Comparison of ENCODE assay signal across 36 cellular contexts in the genomic region with DNA sequence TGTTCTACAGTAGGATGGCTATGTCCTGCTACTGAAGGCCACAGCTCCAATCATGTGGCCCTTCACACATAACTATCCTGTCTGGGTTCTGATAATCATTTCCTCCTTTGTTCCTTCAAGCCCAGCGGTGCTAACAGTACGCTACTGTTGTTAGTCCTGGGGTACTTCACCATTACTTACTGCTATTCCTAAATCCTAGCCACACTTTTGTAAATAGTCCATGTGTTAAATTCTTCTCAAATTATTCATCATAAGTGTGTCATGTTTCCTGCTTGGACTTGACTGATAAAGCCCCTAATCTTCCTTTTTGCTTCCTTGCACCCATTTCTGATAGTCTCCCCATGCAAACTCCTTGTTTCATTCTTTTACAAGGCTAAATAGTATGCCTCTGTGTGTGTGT.
DNase-seq lines count a peak whose midpoint lies in the region; ATAC-seq, FAIRE-seq and TF ChIP-seq lines count a peak whose summit lies in the region.
"Had no signal": no experiment of that assay in that cellular context is flagged by ENCODE, and none has a peak within 500 bp of the region (broad histone marks: within the 10 kb centered on the region; RNA-seq: fewer than 3 reads in every experiment).

No MANE protein-coding gene starts in this region.

- no peaks in the 10 kb centered on the region for H3K36me3 ChIP-seq in astrocyte (ENCODE audit: insufficient read depth, low read length)
- H3K36me3 ChIP-seq in bronchial epithelial cell (ENCODE audit: control insufficient read depth, insufficient read depth, low read length) = no peaks in the 10 kb centered on the region
- H3K36me3 ChIP-seq: BE2C; BLaER1; BLaER1 treated with 17β-estradiol and CSF1 and Interleukin-3, amounts not matched to agents 10 nM and 100 nM had no signal

- H3K4me3 ChIP-seq in astrocyte (ENCODE audit: insufficient read depth, low read depth, low read length) (no peak overlapping the region), bronchial epithelial cell (ENCODE audit: low read depth, low read length) (no peak overlapping the region)
- H3K4me3 ChIP-seq: A549; BLaER1; BLaER1 treated with 17β-estradiol and CSF1 and Interleukin-3, amounts not matched to agents 10 nM and 100 nM had no signal

- no peak overlapping the region for H3K4me2 ChIP-seq in astrocyte (ENCODE audit: low read length)
- H3K4me2 ChIP-seq: A549; BLaER1; BLaER1 treated with 17β-estradiol and CSF1 and Interleukin-3, amounts not matched to agents 10 nM and 100 nM had no signal

- H3K4me1 Mint-ChIP-seq in astrocyte (ENCODE audit: low read depth, unreplicated experiment) = no peaks in the 10 kb centered on the region
- no peaks in the 10 kb centered on the region for H3K4me1 Mint-ChIP-seq in activated naive CD8-positive, alpha-beta T cell treated with anti-CD3 and anti-CD28 coated beads, Interleukin-2, amount 50 U/mL, for 24 hours
- H3K4me1 Mint-ChIP-seq in stimulated activated effector memory CD8-positive, alpha-beta T cell treated with anti-CD3 and anti-CD28 coated beads, Interleukin-12 subunit alpha, Interleukin-12 subunit beta, amount 100 ng/mL, for 72 hours = no peaks in the 10 kb centered on the region
- H3K4me1 Mint-ChIP-seq: B cell; CD14-positive monocyte; CD4-positive, alpha-beta memory T cell; CD4-positive, CD25-positive, alpha-beta regulatory T cell; CD8-positive, alpha-beta memory T cell had no signal

- H3K4me3 Mint-ChIP-seq in astrocyte (ENCODE audit: unreplicated experiment) = no peak overlapping the region
- H3K4me3 Mint-ChIP-seq in activated naive CD8-positive, alpha-beta T cell treated with anti-CD3 and anti-CD28 coated beads, Interleukin-2, amount 50 U/mL, for 24 hours = no peak overlapping the region
- H3K4me3 Mint-ChIP-seq in stimulated activated effector memory CD8-positive, alpha-beta T cell treated with anti-CD3 and anti-CD28 coated beads, Interleukin-12 subunit alpha, Interleukin-12 subunit beta, amount 100 ng/mL, for 72 hours = no peak overlapping the region
- H3K4me3 Mint-ChIP-seq: B cell; CD14-positive monocyte; CD4-positive, alpha-beta memory T cell; CD4-positive, alpha-beta T cell; CD4-positive, CD25-positive, alpha-beta regulatory T cell; CD8-positive, alpha-beta memory T cell; CD8-positive, alpha-beta T cell had no signal

- H4K20me1 ChIP-seq in astrocyte (ENCODE audit: insufficient read depth, low read length) = no peaks in the 10 kb centered on the region
- H4K20me1 ChIP-seq: BLaER1; BLaER1 treated with 17β-estradiol and CSF1 and Interleukin-3, amounts not matched to agents 10 nM and 100 nM had no signal

- no peaks in the 10 kb centered on the region for H3K9me3 ChIP-seq in astrocyte (ENCODE audit: insufficient read depth, low read depth, low read length)
- H3K9me3 ChIP-seq: A549, BE2C, Caco-2 had no signal

- H3K27ac Mint-ChIP-seq in astrocyte (ENCODE audit: unreplicated experiment) = no peak overlapping the region
- H3K27ac Mint-ChIP-seq in activated naive CD8-positive, alpha-beta T cell treated with anti-CD3 and anti-CD28 coated beads, Interleukin-2, amount 50 U/mL, for 24 hours = no peak overlapping the region
- no peak overlapping the region for H3K27ac Mint-ChIP-seq in stimulated activated effector memory CD8-positive, alpha-beta T cell treated with anti-CD3 and anti-CD28 coated beads, Interleukin-12 subunit alpha, Interleukin-12 subunit beta, amount 100 ng/mL, for 72 hours
- H3K27ac Mint-ChIP-seq: B cell; CD14-positive monocyte; CD4-positive, alpha-beta memory T cell; CD4-positive, alpha-beta T cell; CD4-positive, CD25-positive, alpha-beta regulatory T cell; CD8-positive, alpha-beta memory T cell; CD8-positive, alpha-beta T cell had no signal

- no peak overlapping the region for H3K9ac ChIP-seq in astrocyte (ENCODE audit: low read length)
- H3K9ac ChIP-seq: BLaER1; BLaER1 treated with 17β-estradiol and CSF1 and Interleukin-3, amounts not matched to agents 10 nM and 100 nM had no signal

- no peak overlapping the region for H3K27ac ChIP-seq in astrocyte (ENCODE audit: low read depth, low read length)
- H3K27ac ChIP-seq: 22Rv1; A549; BLaER1; BLaER1 treated with 17β-estradiol and CSF1 and Interleukin-3, amounts not matched to agents 10 nM and 100 nM; C4-2B had no signal

- no peaks in the 10 kb centered on the region for H3K27me3 ChIP-seq in astrocyte (ENCODE audit: insufficient read depth, low read length)
- no peaks in the 10 kb centered on the region for H3K27me3 ChIP-seq in bronchial epithelial cell (ENCODE audit: control insufficient read depth, insufficient read depth, low read length)
- H3K27me3 ChIP-seq: BE2C had no signal

- TF ChIP-seq CTCF in astrocyte (IDR thresholded peaks at IDR 0.05; ENCODE audit: insufficient read depth, low read depth, low read length) (no peak), bronchial epithelial cell (IDR thresholded peaks at IDR 0.05; ENCODE audit: insufficient read depth, low read length, severe bottlenecking) (no peak)

- DNase-seq in HT1080 (ENCODE audit: low read depth) (peak; percentile 55), astrocyte (ENCODE audit: low read depth) (no peak), bronchial epithelial cell (ENCODE audit: low read depth) (peak; percentile 50), urothelium cell line (ENCODE audit: low spot score) (peak; percentile 0), left cardiac atrium (no peak), RCC 7860 (ENCODE audit: low spot score) (no peak)
- no peak for DNase-seq in activated naive CD8-positive, alpha-beta T cell treated with anti-CD3 and anti-CD28 coated beads, Interleukin-2, amount 50 U/mL, for 24 hours
- no peak for DNase-seq in stimulated activated effector memory CD8-positive, alpha-beta T cell treated with anti-CD3 and anti-CD28 coated beads, Interleukin-12 subunit alpha, Interleukin-12 subunit beta, amount 100 ng/mL, for 72 hours (ENCODE audit: low spot score in 2 of 2)
- DNase-seq: 8988T; ACHN; AML-193; BE2C; C1 segment of cervical spinal cord; Caco-2; Calu3; CD4-positive, alpha-beta memory T cell; CD4-positive, alpha-beta T cell; CD4-positive, CD25-positive, alpha-beta regulatory T cell; CD8-positive, alpha-beta memory T cell; CD8-positive, alpha-beta T cell; COR-L47; DMS 273 treated with DMSO at 0.1 percent for 48 hours; DMS153; DMS79; DMS79 treated with DMSO at 0.1 percent for 48 hours; DND-41; EL had no signal

- no peaks in the 10 kb centered on the region for H3K4me1 ChIP-seq in astrocyte (ENCODE audit: insufficient read depth, low read length)
- H3K4me1 ChIP-seq: A549; BE2C; BLaER1; BLaER1 treated with 17β-estradiol and CSF1 and Interleukin-3, amounts not matched to agents 10 nM and 100 nM; Caco-2 had no signal

- H2AFZ ChIP-seq in astrocyte (ENCODE audit: low read depth, low read length) = no peak overlapping the region

- FAIRE-seq in astrocyte (lab: Jason Lieb, UNC) (peak; percentile 73), bronchial epithelial cell (lab: Jason Lieb, UNC) (no peak), urothelium cell line (lab: Jason Lieb, UNC) (no peak), RCC 7860 (lab: Jason Lieb, UNC) (no peak)
- FAIRE-seq: A204.1, D721Med had no signal

- no peaks in the 10 kb centered on the region for H3K27me3 Mint-ChIP-seq in astrocyte (ENCODE audit: low read depth, unreplicated experiment)
- no peaks in the 10 kb centered on the region for H3K27me3 Mint-ChIP-seq in activated naive CD8-positive, alpha-beta T cell treated with anti-CD3 and anti-CD28 coated beads, Interleukin-2, amount 50 U/mL, for 24 hours
- H3K27me3 Mint-ChIP-seq: B cell; CD4-positive, alpha-beta memory T cell; CD4-positive, alpha-beta T cell; CD4-positive, CD25-positive, alpha-beta regulatory T cell; CD8-positive, alpha-beta memory T cell had no signal

- peaks cover 3% of the 10 kb centered on the region for H3K9me3 Mint-ChIP-seq in astrocyte (ENCODE audit: unreplicated experiment)
- peaks cover 3% of the 10 kb centered on the region for H3K9me3 Mint-ChIP-seq in activated naive CD8-positive, alpha-beta T cell treated with anti-CD3 and anti-CD28 coated beads, Interleukin-2, amount 50 U/mL, for 24 hours
- peaks cover 11% of the 10 kb centered on the region for H3K9me3 Mint-ChIP-seq in stimulated activated effector memory CD8-positive, alpha-beta T cell treated with anti-CD3 and anti-CD28 coated beads, Interleukin-12 subunit alpha, Interleukin-12 subunit beta, amount 100 ng/mL, for 72 hours
- H3K9me3 Mint-ChIP-seq: CD4-positive, alpha-beta T cell had no signal

- H3K79me2 ChIP-seq in astrocyte (ENCODE audit: insufficient read depth, low read length) = no peaks in the 10 kb centered on the region

- no peak for ATAC-seq in left cardiac atrium
- no peak for ATAC-seq in activated naive CD8-positive, alpha-beta T cell treated with anti-CD3 and anti-CD28 coated beads, Interleukin-2, amount 50 U/mL, for 24 hours
- no peak for ATAC-seq in stimulated activated effector memory CD8-positive, alpha-beta T cell treated with anti-CD3 and anti-CD28 coated beads, Interleukin-12 subunit alpha, Interleukin-12 subunit beta, amount 100 ng/mL, for 72 hours
- ATAC-seq: A549; CD8-positive, alpha-beta T cell had no signal

- H3K36me3 Mint-ChIP-seq in astrocyte (ENCODE audit: low read depth, unreplicated experiment) = no peaks in the 10 kb centered on the region
- no peaks in the 10 kb centered on the region for H3K36me3 Mint-ChIP-seq in activated naive CD8-positive, alpha-beta T cell treated with anti-CD3 and anti-CD28 coated beads, Interleukin-2, amount 50 U/mL, for 24 hours (ENCODE audit: low read depth)
- no peaks in the 10 kb centered on the region for H3K36me3 Mint-ChIP-seq in stimulated activated effector memory CD8-positive, alpha-beta T cell treated with anti-CD3 and anti-CD28 coated beads, Interleukin-12 subunit alpha, Interleukin-12 subunit beta, amount 100 ng/mL, for 72 hours
- H3K36me3 Mint-ChIP-seq: CD14-positive monocyte; CD4-positive, alpha-beta memory T cell; CD4-positive, CD25-positive, alpha-beta regulatory T cell; CD8-positive, alpha-beta T cell had no signal

- intact Hi-C loops in left cardiac atrium (cut with DNase I) = no loop called here

Comparison
In these comparisons a context has a peak if more than half of its experiments do, and no peak if none do; other contexts are left out.
1. DNase-seq: peak in HT1080 (single experiment), bronchial epithelial cell (single experiment) and urothelium cell line (single experiment); none in astrocyte (single experiment), left cardiac atrium (single experiment), activated naive CD8-positive, alpha-beta T cell treated with anti-CD3 and anti-CD28 coated beads, Interleukin-2, amount 50 U/mL, for 24 hours (single experiment), stimulated activated effector memory CD8-positive, alpha-beta T cell treated with anti-CD3 and anti-CD28 coated beads, Interleukin-12 subunit alpha, Interleukin-12 subunit beta, amount 100 ng/mL, for 72 hours (0 of 2) and RCC 7860 (single experiment).